Comparison of ENCODE assay signal across 1 cellular context in genomic region chr6:108164815-108165706, GRCh38.
TF ChIP-seq lines count a peak whose summit lies in the region.

No MANE protein-coding gene starts in this region.

TF ChIP-seq in WTC11, 78 proteins besides CTCF, POLR2A, EP300 and RAD21 (continued from another document):
- TF ChIP-seq TEAD1 (CRISPR knock-in tag; IDR thresholded peaks at IDR 0.05) (no peak), NR1H2 (CRISPR knock-in tag; IDR thresholded peaks at IDR 0.05) (no peak), E2F4 (CRISPR knock-in tag; IDR thresholded peaks at IDR 0.05; ENCODE audit: borderline replicate concordance, low read depth) (no peak), ERG (CRISPR knock-in tag; IDR thresholded peaks at IDR 0.05) (no peak), NR3C1 (CRISPR knock-in tag; conservative IDR thresholded peaks at IDR 0.05; ENCODE audit: low read depth) (no peak), MYBL2 (CRISPR knock-in tag; IDR thresholded peaks at IDR 0.05) (0 out of 2 replicates have a peak, but pooled peaks have one; percentile 33), GRHL2 (CRISPR knock-in tag; IDR thresholded peaks at IDR 0.05; ENCODE audit: insufficient replicate concordance, severe bottlenecking) (no peak), PRDM15 (CRISPR knock-in tag; IDR thresholded peaks at IDR 0.05) (no peak)
- TF ChIP-seq, protein P1, sequence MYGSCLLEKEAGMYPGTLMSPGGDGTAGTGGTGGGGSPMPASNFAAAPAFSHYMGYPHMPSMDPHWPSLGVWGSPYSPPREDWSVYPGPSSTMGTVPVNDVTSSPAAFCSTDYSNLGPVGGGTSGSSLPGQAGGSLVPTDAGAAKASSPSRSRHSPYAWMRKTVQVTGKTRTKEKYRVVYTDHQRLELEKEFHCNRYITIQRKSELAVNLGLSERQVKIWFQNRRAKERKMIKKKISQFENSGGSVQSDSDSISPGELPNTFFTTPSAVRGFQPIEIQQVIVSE (CRISPR knock-in tag; IDR thresholded peaks at IDR 0.05; ENCODE audit: borderline replicate concordance) = no peak
- TF ChIP-seq, protein P2, sequence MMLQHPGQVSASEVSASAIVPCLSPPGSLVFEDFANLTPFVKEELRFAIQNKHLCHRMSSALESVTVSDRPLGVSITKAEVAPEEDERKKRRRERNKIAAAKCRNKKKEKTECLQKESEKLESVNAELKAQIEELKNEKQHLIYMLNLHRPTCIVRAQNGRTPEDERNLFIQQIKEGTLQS (CRISPR knock-in tag; conservative IDR thresholded peaks at IDR 0.05) = no peak
- TF ChIP-seq, protein P3, sequence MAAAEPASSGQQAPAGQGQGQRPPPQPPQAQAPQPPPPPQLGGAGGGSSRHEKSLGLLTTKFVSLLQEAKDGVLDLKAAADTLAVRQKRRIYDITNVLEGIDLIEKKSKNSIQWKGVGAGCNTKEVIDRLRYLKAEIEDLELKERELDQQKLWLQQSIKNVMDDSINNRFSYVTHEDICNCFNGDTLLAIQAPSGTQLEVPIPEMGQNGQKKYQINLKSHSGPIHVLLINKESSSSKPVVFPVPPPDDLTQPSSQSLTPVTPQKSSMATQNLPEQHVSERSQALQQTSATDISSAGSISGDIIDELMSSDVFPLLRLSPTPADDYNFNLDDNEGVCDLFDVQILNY (CRISPR knock-in tag; IDR thresholded peaks at IDR 0.05) = 0 out of 2 replicates have a peak, but pooled peaks have one; percentile 41
- TF ChIP-seq, protein P4, sequence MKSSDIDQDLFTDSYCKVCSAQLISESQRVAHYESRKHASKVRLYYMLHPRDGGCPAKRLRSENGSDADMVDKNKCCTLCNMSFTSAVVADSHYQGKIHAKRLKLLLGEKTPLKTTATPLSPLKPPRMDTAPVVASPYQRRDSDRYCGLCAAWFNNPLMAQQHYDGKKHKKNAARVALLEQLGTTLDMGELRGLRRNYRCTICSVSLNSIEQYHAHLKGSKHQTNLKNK (CRISPR knock-in tag; IDR thresholded peaks at IDR 0.05) = no peak
- TF ChIP-seq, protein P5, sequence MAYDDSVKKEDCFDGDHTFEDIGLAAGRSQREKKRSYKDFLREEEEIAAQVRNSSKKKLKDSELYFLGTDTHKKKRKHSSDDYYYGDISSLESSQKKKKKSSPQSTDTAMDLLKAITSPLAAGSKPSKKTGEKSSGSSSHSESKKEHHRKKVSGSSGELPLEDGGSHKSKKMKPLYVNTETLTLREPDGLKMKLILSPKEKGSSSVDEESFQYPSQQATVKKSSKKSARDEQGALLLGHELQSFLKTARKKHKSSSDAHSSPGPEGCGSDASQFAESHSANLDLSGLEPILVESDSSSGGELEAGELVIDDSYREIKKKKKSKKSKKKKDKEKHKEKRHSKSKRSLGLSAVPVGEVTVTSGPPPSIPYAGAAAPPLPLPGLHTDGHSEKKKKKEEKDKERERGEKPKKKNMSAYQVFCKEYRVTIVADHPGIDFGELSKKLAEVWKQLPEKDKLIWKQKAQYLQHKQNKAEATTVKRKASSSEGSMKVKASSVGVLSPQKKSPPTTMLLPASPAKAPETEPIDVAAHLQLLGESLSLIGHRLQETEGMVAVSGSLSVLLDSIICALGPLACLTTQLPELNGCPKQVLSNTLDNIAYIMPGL (CRISPR knock-in tag; IDR thresholded peaks at IDR 0.05) = peak; percentile 19; the same call in 1 of the 2 replicates
